8 cellular contexts compared by ENCODE assay signal in the genomic region with DNA sequence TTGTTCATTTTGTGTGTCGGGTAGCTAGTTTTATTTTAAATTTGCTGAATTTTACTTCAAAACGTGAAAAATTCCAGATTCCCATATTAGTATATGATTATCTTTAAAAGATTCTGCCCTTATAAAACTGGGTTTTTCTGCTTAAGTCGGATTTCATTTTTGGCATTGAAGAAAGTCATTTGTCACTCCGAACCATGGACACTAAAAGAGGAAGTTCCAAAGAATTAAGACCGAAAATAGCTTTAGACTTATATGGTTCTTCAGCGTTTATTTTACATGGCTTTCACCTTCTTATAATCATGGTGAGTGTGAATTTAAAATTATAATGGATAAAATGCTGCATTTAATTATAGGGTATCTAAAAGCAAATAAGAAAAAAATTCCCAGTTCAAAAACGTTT. TPM values are rescaled to one million over a fixed set of nuclear protein-coding genes. Genes with fewer than 3 reads are reported as not detected.
DNase-seq lines count a peak whose midpoint lies in the region; ATAC-seq and TF ChIP-seq lines count a peak whose summit lies in the region.

No MANE protein-coding gene starts in this region.

- ATAC-seq in HG03097 (IDR thresholded peaks at IDR 0.05; ENCODE audit: low FRiP score, unreplicated experiment): no peak

- H3K4me1 ChIP-seq in OCI-LY3 (ENCODE audit: low read length): peaks cover 35% of the 10 kb centered on the region
- peaks cover 2% of the 10 kb centered on the region for H3K4me1 ChIP-seq in osteoblast (ENCODE audit: insufficient read depth, low read length)

- peaks cover 3% of the 10 kb centered on the region for H3K36me3 Mint-ChIP-seq in endothelial cell (ENCODE audit: low read depth, unreplicated experiment)

- H3K9me3 Mint-ChIP-seq in endothelial cell (ENCODE audit: unreplicated experiment): no peaks in the 10 kb centered on the region

- H3K27ac Mint-ChIP-seq in endothelial cell (ENCODE audit: unreplicated experiment): peak overlapping the region; percentile 93

- H3K9me3 ChIP-seq in OCI-LY3 (ENCODE audit: insufficient read depth, low read length) (no peaks in the 10 kb centered on the region), osteoblast (ENCODE audit: low read depth, low read length) (no peaks in the 10 kb centered on the region)

- intact Hi-C loops in lower leg skin (cut with DNase I; ENCODE audit: low total_unique reads): no loop called here

- peak overlapping the region; percentile 81 for H3K4me3 ChIP-seq in GM12864 (ENCODE audit: low read depth, low read length)
- H3K4me3 ChIP-seq in OCI-LY3 (ENCODE audit: low read length): peak overlapping the region; percentile 81
- peak overlapping the region; percentile 99 for H3K4me3 ChIP-seq in osteoblast (ENCODE audit: insufficient read depth, low read length)
- H3K4me3 ChIP-seq in lower leg skin (ENCODE audit: low read depth, poor library complexity, severe bottlenecking): no peak overlapping the region

- H3K36me3 ChIP-seq in OCI-LY3 (replicated peaks; ENCODE audit: low read depth, low read length): peaks cover 21% of the 10 kb centered on the region
- peaks cover 25% of the 10 kb centered on the region for H3K36me3 ChIP-seq in osteoblast (ENCODE audit: insufficient read depth, low read length)

- peak overlapping the region; percentile 97 for H3K4me3 Mint-ChIP-seq in endothelial cell (ENCODE audit: unreplicated experiment)

- no peak for TF ChIP-seq CTCF in GM12864 (IDR thresholded peaks at IDR 0.05; ENCODE audit: low read depth, low read length, missing control alignments)
- no peak for TF ChIP-seq CTCF in OCI-LY3 (IDR thresholded peaks at IDR 0.05; ENCODE audit: low read depth, low read length)
- no peak for TF ChIP-seq CTCF in endothelial cell (IDR thresholded peaks at IDR 0.05; ENCODE audit: unreplicated experiment)
- no peak for TF ChIP-seq CTCF in osteoblast (IDR thresholded peaks at IDR 0.05; ENCODE audit: extremely low read depth, low read depth, low read length)
- no peak for TF ChIP-seq CTCF in lower leg skin (IDR thresholded peaks at IDR 0.05)

- no peak overlapping the region for H2AFZ ChIP-seq in OCI-LY3 (ENCODE audit: low read depth, low read length)
- H2AFZ ChIP-seq in osteoblast (ENCODE audit: low read length): peak overlapping the region; percentile 51

- H3K9ac ChIP-seq in OCI-LY3 (ENCODE audit: low read length): peak overlapping the region; percentile 95

- peaks cover 13% of the 10 kb centered on the region for H3K4me1 Mint-ChIP-seq in endothelial cell (ENCODE audit: unreplicated experiment)

- H3K4me2 ChIP-seq in OCI-LY3 (ENCODE audit: low read length) (peak overlapping the region; percentile 88), osteoblast (ENCODE audit: insufficient read depth, low read length) (peak overlapping the region; percentile 97)

- H3K27me3 ChIP-seq in OCI-LY3 (ENCODE audit: low read depth, low read length): no peaks in the 10 kb centered on the region
- no peaks in the 10 kb centered on the region for H3K27me3 ChIP-seq in osteoblast (ENCODE audit: insufficient read depth, low read length)

- peaks cover 4% of the 10 kb centered on the region for H3K27me3 Mint-ChIP-seq in endothelial cell (ENCODE audit: unreplicated experiment)

- no peak for DNase-seq in GM12864 (ENCODE audit: low read depth)
- no peak for DNase-seq in endothelial cell (ENCODE audit: low spot score)
- DNase-seq in osteoblast (ENCODE audit: insufficient read length, low spot score, missing footprints): peak; percentile 35
- no peak for DNase-seq in lower leg skin (ENCODE audit: low spot score in 2 of 2)
- DNase-seq in islet precursor cell: no peak
- no peak for DNase-seq in stimulated activated CD4-positive, alpha-beta T cell treated with anti-CD3 and anti-CD28 coated beads, Interleukin-2, amount 100 ng/mL, for 48 hours

- no peak for TF ChIP-seq POLR2A in lower leg skin (IDR thresholded peaks at IDR 0.05)

- 1% methylated on average over 7 of the region's 7 CpGs for WGBS in lower leg skin, 2 donors

- H4K20me1 ChIP-seq in OCI-LY3 (ENCODE audit: insufficient read depth, low read length): peaks cover 5% of the 10 kb centered on the region
- H4K20me1 ChIP-seq in osteoblast (ENCODE audit: insufficient read depth, low read length): peaks cover 4% of the 10 kb centered on the region

- H3K27ac ChIP-seq in OCI-LY3 (ENCODE audit: low read length) (peak overlapping the region; percentile 94), osteoblast (ENCODE audit: low read depth, low read length) (peak overlapping the region; percentile 92)

- H3K79me2 ChIP-seq in OCI-LY3 (ENCODE audit: low read length) (peaks cover 97% of the 10 kb centered on the region), osteoblast (ENCODE audit: insufficient read depth, low read length) (peaks cover 59% of the 10 kb centered on the region)

RNA-seq across cellular contexts. Expression of a gene that starts 1.0 kb away (rescaled TPM):
- 21.8 TPM for total RNA-seq in endothelial cell (ENCODE audit: unreplicated experiment)
- 33.6 and 35.5 TPM in 2 replicates for total RNA-seq in osteoblast
- 10 to 100 TPM; 14.0 to 19.9 (median 18.3) TPM for total RNA-seq in lower leg skin
